In genomic region chr6:167699141-167700036, GRCh38 we compare ENCODE assay signal across 8 cellular contexts.
DNase-seq lines count a peak whose midpoint lies in the region; ATAC-seq and TF ChIP-seq lines count a peak whose summit lies in the region.

No MANE protein-coding gene starts in this region.

- H3K27ac ChIP-seq in DND-41 (ENCODE audit: low read length) (no peak overlapping the region), cardiac muscle cell (peak overlapping the region; percentile 8), skin epidermis (peak overlapping the region in 20 of 21 experiments; percentile 5 to 83 (median 63))

- no peak overlapping the region for H3K9ac ChIP-seq in DND-41 (ENCODE audit: low read depth, low read length)

- peak; percentile 33 for DNase-seq in DND-41
- DNase-seq in M059J (ENCODE audit: low read depth), result peak; percentile 11
- DNase-seq in activated T-cell treated with anti-CD3 and anti-CD28 coated beads, Interleukin-2, amount 50 U/mL, for 1 hour, result peak; percentile 52
- peak in 1 of 2 donors; percentile 71 for DNase-seq in cardiac muscle cell (ENCODE audit: low read depth in 1 of 2, low spot score in 1 of 2)
- DNase-seq in NCI-H128 (lab: John Stamatoyannopoulos, UW; ENCODE audit: unreplicated experiment), result no peak
- no peak for DNase-seq in NCI-H2081 treated with DMSO at 0.1 percent for 48 hours (lab: John Stamatoyannopoulos, UW)

- H3K27me3 ChIP-seq in DND-41 (ENCODE audit: insufficient read depth, low read length, poor library complexity) (peaks cover 14% of the 10 kb centered on the region), cardiac muscle cell (no peaks in the 10 kb centered on the region)

- H3K9me3 ChIP-seq in DND-41 (ENCODE audit: insufficient read depth, low read length, severe bottlenecking) (no peaks in the 10 kb centered on the region), cardiac muscle cell (ENCODE audit: low read depth) (no peaks in the 10 kb centered on the region)

- TF ChIP-seq CTCF in DND-41 (IDR thresholded peaks at IDR 0.05; ENCODE audit: borderline replicate concordance, extremely low read depth, low read length, poor library complexity, severe bottlenecking) (no peak), cardiac muscle cell (IDR thresholded peaks at IDR 0.05; ENCODE audit: low read depth, low read length) (no peak)

- H4K20me1 ChIP-seq in DND-41 (ENCODE audit: insufficient read depth, low read length), result 0 out of 2 replicates have a peak, but pooled peaks cover 3% of the 10 kb centered on the region

- peak; percentile 85 for ATAC-seq in DND-41 (ENCODE audit: insufficient read depth, low read depth)
- ATAC-seq in GM21723 (IDR thresholded peaks at IDR 0.05; ENCODE audit: unreplicated experiment), result peak; percentile 95

- H3K4me3 ChIP-seq in DND-41 (ENCODE audit: low read depth in 1 of 2, low read length in 2 of 2), result no peak overlapping the region
- no peak overlapping the region for H3K4me3 ChIP-seq in cardiac muscle cell
- H3K4me3 ChIP-seq in skin epidermis, result no peak overlapping the region

- 0 out of 2 replicates have a peak overlapping the region, but pooled peaks have one; percentile 26 for H2AFZ ChIP-seq in DND-41 (ENCODE audit: low read depth, low read length)

- H3K79me2 ChIP-seq in DND-41 (ENCODE audit: insufficient read depth, low read length), result no peaks in the 10 kb centered on the region

- H3K36me3 ChIP-seq in DND-41 (ENCODE audit: insufficient read depth, low read length), result no peaks in the 10 kb centered on the region
- H3K36me3 ChIP-seq in cardiac muscle cell, result no peaks in the 10 kb centered on the region

- H3K4me1 ChIP-seq in DND-41 (ENCODE audit: insufficient read depth, low read length), result peaks cover 10% of the 10 kb centered on the region
- H3K4me1 ChIP-seq in cardiac muscle cell (ENCODE audit: low read depth), result peaks cover 7% of the 10 kb centered on the region

- H3K4me2 ChIP-seq in DND-41 (ENCODE audit: insufficient read depth, low read length), result no peak overlapping the region

Comparison
In these comparisons a context has a peak if more than half of its experiments do, and no peak if none do; other contexts are left out.
1. DNase-seq: peak in DND-41 (single experiment), M059J (single experiment) and activated T-cell treated with anti-CD3 and anti-CD28 coated beads, Interleukin-2, amount 50 U/mL, for 1 hour (single experiment); none in NCI-H128 (single experiment) and NCI-H2081 treated with DMSO at 0.1 percent for 48 hours (single experiment).